26 cellular contexts compared by ENCODE assay signal in the genomic region with DNA sequence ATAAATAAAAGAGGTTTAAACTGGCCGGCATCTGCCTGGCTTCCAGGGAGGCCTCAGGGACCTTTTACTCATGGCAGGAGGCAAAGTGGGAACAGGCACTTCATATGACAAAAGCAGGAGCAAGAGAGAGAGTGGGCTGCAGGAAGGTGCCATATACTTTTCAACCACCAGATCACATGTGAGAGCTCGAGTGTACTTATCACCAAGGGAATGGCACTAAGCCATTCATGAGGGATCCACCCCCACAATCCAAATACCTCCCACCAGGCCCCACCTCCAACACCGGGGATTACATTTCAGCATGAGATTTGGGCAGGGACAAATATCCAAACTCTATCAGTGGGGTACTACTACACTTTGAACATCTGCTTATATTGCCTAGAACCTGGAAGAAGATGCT.
A peak's percentile ranks its signal among the peaks of the same experiment; 100 is the strongest.
DNase-seq lines count a peak whose midpoint lies in the region; ATAC-seq and TF ChIP-seq lines count a peak whose summit lies in the region.
"Had no signal": no experiment of that assay in that cellular context is flagged by ENCODE, and none has a peak within 500 bp of the region (broad histone marks: within the 10 kb centered on the region; RNA-seq: fewer than 3 reads in every experiment).

No MANE protein-coding gene starts in this region.

- DNase-seq in thoracic aorta (ENCODE audit: low spot score) (no peak), MM.1S (no peak)
- no peak for DNase-seq in activated CD8-positive, alpha-beta memory T cell treated with anti-CD3 and anti-CD28 coated beads, Interleukin-2, amount 10 ng/mL, durations not matched to agents 7 days and 5 days
- no peak for DNase-seq in NK-92 treated with Interleukin-12 subunit alpha and Interleukin-12 subunit beta, amount 100 ng/mL, for 24 hours (lab: John Stamatoyannopoulos, UW)
- DNase-seq: Caco-2; CD8-positive, alpha-beta T cell; DMS 273 treated with DMSO at 0.1 percent for 48 hours; DMS79; EL; GDM1; KBM-7; NCI-H1105 treated with DMSO at 0.1 percent for 48 hours; NCI-H146; NCI-H1930; NCI-H345; NCI-H510A treated with DMSO at 0.1 percent for 48 hours; RPMI8226; SHP77 had no signal

- no peak overlapping the region for H3K4me3 ChIP-seq in HEK293 (ENCODE audit: low read depth, low read length)
- no peak overlapping the region for H3K4me3 ChIP-seq in gastroesophageal sphincter
- no peak overlapping the region for H3K4me3 ChIP-seq in thoracic aorta
- H3K4me3 ChIP-seq in MM.1S (ENCODE audit: low read length), result no peak overlapping the region
- H3K4me3 ChIP-seq: GM12878, GM23338, HAP-1 had no signal

- TF ChIP-seq CTCF in 22Rv1 (IDR thresholded peaks at IDR 0.05) (no peak), HEK293 (tag by site-specific recombination; IDR thresholded peaks at IDR 0.05) (no peak), gastroesophageal sphincter (IDR thresholded peaks at IDR 0.05) (no peak), thoracic aorta (IDR thresholded peaks at IDR 0.05) (peak; percentile 14), MM.1S (IDR thresholded peaks at IDR 0.05; ENCODE audit: low read length) (no peak)

- TF ChIP-seq POLR2A in gastroesophageal sphincter (IDR thresholded peaks at IDR 0.05), result no peak

- no peak overlapping the region for H3K9ac ChIP-seq in MM.1S (ENCODE audit: low read length)

- no peaks in the 10 kb centered on the region for H4K20me1 ChIP-seq in MM.1S (ENCODE audit: insufficient read depth, low read length)

- H3K27ac Mint-ChIP-seq in activated CD8-positive, alpha-beta memory T cell treated with anti-CD3 and anti-CD28 coated beads, Interleukin-2, amount 10 ng/mL, durations not matched to agents 7 days and 5 days, result no peak overlapping the region
- H3K27ac Mint-ChIP-seq: B cell; CD8-positive, alpha-beta T cell; GM23338 had no signal

- H3F3A ChIP-seq in MM.1S (ENCODE audit: insufficient read depth, low read length), result no peaks in the 10 kb centered on the region

- no peaks in the 10 kb centered on the region for H3K79me2 ChIP-seq in MM.1S (ENCODE audit: low read length)

- POLR2A ChIA-PET in HEK293 (lab: Yijun Ruan, JAX), result no interaction called here

- ATAC-seq in gastroesophageal sphincter (no peak), thoracic aorta (ENCODE audit: insufficient number of reproducible peaks, low FRiP score, low read depth) (no peak)
- no peak for ATAC-seq in activated CD8-positive, alpha-beta memory T cell treated with anti-CD3 and anti-CD28 coated beads, Interleukin-2, amount 10 ng/mL, durations not matched to agents 7 days and 5 days
- ATAC-seq: CD8-positive, alpha-beta T cell; GM12878; GM23338 had no signal

- H3K9me2 ChIP-seq in MM.1S (replicated peaks; ENCODE audit: insufficient read depth, low read length), result no peaks in the 10 kb centered on the region

- no peak overlapping the region for H3K4me3 Mint-ChIP-seq in activated CD8-positive, alpha-beta memory T cell treated with anti-CD3 and anti-CD28 coated beads, Interleukin-2, amount 10 ng/mL, durations not matched to agents 7 days and 5 days
- H3K4me3 Mint-ChIP-seq: B cell; CD8-positive, alpha-beta T cell; GM23338 had no signal

- H3K4me1 ChIP-seq in HEK293 (ENCODE audit: control insufficient read depth, insufficient read depth, low read length), result peaks cover 7% of the 10 kb centered on the region; the same call in 1 of the 2 replicates
- peaks cover 7 to 67% (median 18%) of the 10 kb centered on the region in 3 donors for H3K4me1 ChIP-seq in gastroesophageal sphincter
- peaks cover 0 to 55% of the 10 kb centered on the region in 2 donors for H3K4me1 ChIP-seq in thoracic aorta (ENCODE audit: control insufficient read depth in 1 of 2, low read depth in 2 of 2)
- no peaks in the 10 kb centered on the region for H3K4me1 ChIP-seq in MM.1S (ENCODE audit: low read length)
- H3K4me1 ChIP-seq: HAP-1 had no signal

- no peak overlapping the region for H2AFZ ChIP-seq in MM.1S (ENCODE audit: low read length)
- H2AFZ ChIP-seq: GM23338 had no signal

- no peak overlapping the region for H3K4me2 ChIP-seq in MM.1S (ENCODE audit: low read depth, low read length)
- H3K4me2 ChIP-seq: GM23338 had no signal

- H3K4me1 Mint-ChIP-seq in activated CD8-positive, alpha-beta memory T cell treated with anti-CD3 and anti-CD28 coated beads, Interleukin-2, amount 10 ng/mL, durations not matched to agents 7 days and 5 days, result no peaks in the 10 kb centered on the region
- H3K4me1 Mint-ChIP-seq: B cell had no signal

- no peaks in the 10 kb centered on the region for H3K36me3 Mint-ChIP-seq in activated CD8-positive, alpha-beta memory T cell treated with anti-CD3 and anti-CD28 coated beads, Interleukin-2, amount 10 ng/mL, durations not matched to agents 7 days and 5 days
- H3K36me3 Mint-ChIP-seq: CD8-positive, alpha-beta T cell had no signal

- no peak for TF ChIP-seq EP300 in gastroesophageal sphincter (IDR thresholded peaks at IDR 0.05)

- H3K27me3 Mint-ChIP-seq in activated CD8-positive, alpha-beta memory T cell treated with anti-CD3 and anti-CD28 coated beads, Interleukin-2, amount 10 ng/mL, durations not matched to agents 7 days and 5 days, result peaks cover 2% of the 10 kb centered on the region
- H3K27me3 Mint-ChIP-seq: B cell had no signal

- H3K9me3 Mint-ChIP-seq in activated CD8-positive, alpha-beta memory T cell treated with anti-CD3 and anti-CD28 coated beads, Interleukin-2, amount 10 ng/mL, durations not matched to agents 7 days and 5 days (ENCODE audit: low read depth), result no peaks in the 10 kb centered on the region
- H3K9me3 Mint-ChIP-seq: CD8-positive, alpha-beta T cell; GM23338 had no signal

- CTCF ChIA-PET in HEK293 (lab: Yijun Ruan, JAX), result interaction anchor here (1.0 kb wide), 1 partner anchor 18 kb away, joined by 3 read pairs; no protein-coding TSS in a partner anchor
- CTCF ChIA-PET in activated CD8-positive, alpha-beta memory T cell treated with anti-CD3 and anti-CD28 coated beads, Interleukin-2, amount 10 ng/mL, durations not matched to agents 7 days and 5 days (lab: Charles Lee), result no interaction called here

- H3K27ac ChIP-seq in 22Rv1 (peak overlapping the region; percentile 37; the same call in 1 of the 2 replicates), HEK293 (ENCODE audit: extremely low read depth, low read depth, low read length) (no peak overlapping the region), gastroesophageal sphincter (peak overlapping the region in 3 of 4 donors; percentile 19 to 37 (median 20)), thoracic aorta (no peak overlapping the region), MM.1S (ENCODE audit: low read length) (no peak overlapping the region)
- H3K27ac ChIP-seq: C4-2B had no signal

- no peaks in the 10 kb centered on the region for H3K27me3 ChIP-seq in gastroesophageal sphincter
- no peaks in the 10 kb centered on the region for H3K27me3 ChIP-seq in thoracic aorta (replicated peaks; ENCODE audit: insufficient read depth)
- H3K27me3 ChIP-seq in MM.1S (replicated peaks; ENCODE audit: insufficient read depth, low read length), result no peaks in the 10 kb centered on the region

- H3K36me3 ChIP-seq in HEK293 (ENCODE audit: control insufficient read depth in 2 of 2, insufficient read depth in 1 of 2, low read length in 2 of 2), result peaks cover 0 to 6% of the 10 kb centered on the region in 2 experiments; a peak in 1 of 3 replicates
- H3K36me3 ChIP-seq in gastroesophageal sphincter, result peaks cover 0 to 56% of the 10 kb centered on the region in 2 donors
- H3K36me3 ChIP-seq in thoracic aorta, result peaks cover 12% of the 10 kb centered on the region
- H3K36me3 ChIP-seq in MM.1S (replicated peaks; ENCODE audit: insufficient read depth, low read length), result no peaks in the 10 kb centered on the region
- H3K36me3 ChIP-seq: HAP-1 had no signal

- H3K9me3 ChIP-seq in HEK293 (ENCODE audit: control insufficient read depth, insufficient read depth, low read depth, low read length) (no peaks in the 10 kb centered on the region), gastroesophageal sphincter (no peaks in the 10 kb centered on the region), thoracic aorta (no peaks in the 10 kb centered on the region), MM.1S (replicated peaks; ENCODE audit: insufficient read depth, low read length) (no peaks in the 10 kb centered on the region)
- H3K9me3 ChIP-seq: Caco-2, HAP-1 had no signal

- 0 to 46% methylated on average over 1 to 3 of the region's 3 CpGs for WGBS in gastroesophageal sphincter (ENCODE audit: low coverage in 1 of 2), 2 donors

TF ChIP-seq in HEK293, 187 proteins besides CTCF, POLR2A, EP300 and RAD21:
- TF ChIP-seq EGR2 (tag by site-specific recombination; IDR thresholded peaks at IDR 0.05; ENCODE audit: low read depth), result 0 out of 2 replicates have a peak, but pooled peaks have one; percentile 14
- TF ChIP-seq, protein P1, sequence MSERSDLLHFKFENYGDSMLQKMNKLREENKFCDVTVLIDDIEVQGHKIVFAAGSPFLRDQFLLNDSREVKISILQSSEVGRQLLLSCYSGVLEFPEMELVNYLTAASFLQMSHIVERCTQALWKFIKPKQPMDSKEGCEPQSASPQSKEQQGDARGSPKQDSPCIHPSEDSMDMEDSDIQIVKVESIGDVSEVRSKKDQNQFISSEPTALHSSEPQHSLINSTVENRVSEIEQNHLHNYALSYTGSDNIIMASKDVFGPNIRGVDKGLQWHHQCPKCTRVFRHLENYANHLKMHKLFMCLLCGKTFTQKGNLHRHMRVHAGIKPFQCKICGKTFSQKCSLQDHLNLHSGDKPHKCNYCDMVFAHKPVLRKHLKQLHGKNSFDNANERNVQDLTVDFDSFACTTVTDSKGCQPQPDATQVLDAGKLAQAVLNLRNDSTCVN (tag by site-specific recombination; optimal IDR thresholded peaks at IDR 0.05), result no peak
- TF ChIP-seq ZFHX2 (tag by site-specific recombination; conservative IDR thresholded peaks at IDR 0.05), result peak; percentile 66

Comparison
In these comparisons a context has a peak if more than half of its experiments do, and no peak if none do; other contexts are left out.
1. H3K27ac ChIP-seq: peak in 22Rv1 (single experiment) and gastroesophageal sphincter (3 of 4); none in HEK293 (single experiment), thoracic aorta (0 of 2) and MM.1S (single experiment).